18 cellular contexts compared by ENCODE assay signal in the genomic region with DNA sequence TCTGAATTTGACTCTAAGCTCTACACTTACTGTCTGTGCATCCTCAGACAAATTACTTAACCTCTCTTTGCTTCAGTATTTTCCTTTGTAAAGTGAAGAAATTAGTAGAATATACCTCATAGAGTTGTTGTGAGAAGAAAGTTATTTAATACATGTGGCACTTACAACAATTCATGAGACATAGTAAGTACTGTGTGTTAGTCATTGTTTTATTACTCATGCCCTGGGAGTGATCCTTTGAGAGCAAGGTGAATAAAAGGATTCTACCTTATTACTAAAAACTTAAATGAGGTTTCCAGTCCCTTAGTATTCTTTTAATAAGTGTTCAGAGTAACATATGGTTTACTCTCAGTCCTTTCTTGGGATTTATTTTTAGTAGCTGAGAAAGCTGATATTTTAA.
DNase-seq lines count a peak whose midpoint lies in the region; ATAC-seq, FAIRE-seq and TF ChIP-seq lines count a peak whose summit lies in the region.
"Had no signal": no experiment of that assay in that cellular context is flagged by ENCODE, and none has a peak within 500 bp of the region (broad histone marks: within the 10 kb centered on the region; RNA-seq: fewer than 3 reads in every experiment).

No MANE protein-coding gene starts in this region.

- H3K36me3 ChIP-seq in bronchial epithelial cell (ENCODE audit: control insufficient read depth, insufficient read depth, low read length) = no peaks in the 10 kb centered on the region
- H3K36me3 ChIP-seq: BE2C, HAP-1 had no signal

- H3K4me3 ChIP-seq in bronchial epithelial cell (ENCODE audit: low read depth, low read length) = no peak overlapping the region
- H3K4me3 ChIP-seq: A549, HAP-1 had no signal

- no peak for TF ChIP-seq CTCF in bronchial epithelial cell (IDR thresholded peaks at IDR 0.05; ENCODE audit: insufficient read depth, low read length, severe bottlenecking)

- DNase-seq in HPDE6-E6E7 (ENCODE audit: extremely low spot score) (peak; percentile 15), RKO (ENCODE audit: low spot score) (peak; percentile 17), bronchial epithelial cell (ENCODE audit: low read depth) (peak; percentile 79), kidney tubule cell (ENCODE audit: low spot score) (peak; percentile 24), T1000 (lab: John Stamatoyannopoulos, UW) (no peak), NCI-H2196 (lab: John Stamatoyannopoulos, UW; ENCODE audit: unreplicated experiment) (no peak)
- DNase-seq: BE2C; Caco-2; CD8-positive, alpha-beta T cell; HFFc6; IMR-90; KBM-7 had no signal

- no peaks in the 10 kb centered on the region for H3K27me3 ChIP-seq in bronchial epithelial cell (ENCODE audit: control insufficient read depth, insufficient read depth, low read length)

- ATAC-seq in GM19463 (IDR thresholded peaks at IDR 0.05; ENCODE audit: unreplicated experiment) = no peak
- ATAC-seq: A549; CD8-positive, alpha-beta T cell had no signal

- FAIRE-seq in bronchial epithelial cell (lab: Jason Lieb, UNC) = no peak
- FAIRE-seq: A549, G401.6, GM12891, H1 had no signal

Comparison
In these comparisons a context has a peak if more than half of its experiments do, and no peak if none do; other contexts are left out.
1. DNase-seq: peak in HPDE6-E6E7 (single experiment), RKO (single experiment), bronchial epithelial cell (single experiment) and kidney tubule cell (single experiment); none in T1000 (single experiment) and NCI-H2196 (single experiment).